Comparison of ENCODE assay signal across 15 cellular contexts in genomic region chr6:40343318-40343886, GRCh38.
"Had no signal": no experiment of that assay in that cellular context is flagged by ENCODE, and none has a peak within 500 bp of the region (broad histone marks: within the 10 kb centered on the region; RNA-seq: fewer than 3 reads in every experiment).

No MANE protein-coding gene starts in this region.

- H3K9me3 Mint-ChIP-seq: activated B cell treated with CpG ODN at 0.5 μM for 24 hours; activated naive CD4-positive, alpha-beta T cell treated with anti-CD3 and anti-CD28 coated beads for 36 hours; activated T-helper 2 cell treated with anti-CD3 and anti-CD28 coated beads, Interferon-gamma antibody, Interleukin-2, Interleukin-4, amounts not matched to agents 10 μg/mL and 5 μg/mL and 100 μg/mL, durations not matched to agents 14 hours and 24 hours and 36 hours; naive thymus-derived CD8-positive, alpha-beta T cell had no signal

- H3K9me3 ChIP-seq: left ventricle myocardium inferior had no signal

- H2AFZ ChIP-seq: hepatocyte had no signal

- H3K27me3 Mint-ChIP-seq: activated B cell treated with CpG ODN at 0.5 μM for 24 hours had no signal

- H3K36me3 Mint-ChIP-seq: memory B cell; naive thymus-derived CD8-positive, alpha-beta T cell had no signal

- H3K36me3 ChIP-seq: left ventricle myocardium inferior had no signal

- DNase-seq: activated B cell treated with CpG ODN at 0.5 μM for 24 hours; activated CD4-positive, alpha-beta T cell treated with anti-CD3 and anti-CD28 coated beads for 48 hours; activated CD8-positive, alpha-beta T cell treated with anti-CD3 and anti-CD28 coated beads, Interleukin-2, amount 10 ng/mL, durations not matched to agents 7 days and 5 days; activated naive CD4-positive, alpha-beta T cell treated with anti-CD3 and anti-CD28 coated beads for 36 hours; activated T-cell treated with anti-CD3 and anti-CD28 coated beads for 4 hours; kidney; left ventricle myocardium inferior; stimulated activated CD4-positive, alpha-beta T cell treated with anti-CD3 and anti-CD28 coated beads, Interleukin-4, amount 100 ng/mL, for 24 hours; stimulated activated naive CD4-positive, alpha-beta T cell; trophoblast cell had no signal

- H3K4me3 Mint-ChIP-seq: activated B cell treated with CpG ODN at 0.5 μM for 24 hours; activated CD8-positive, alpha-beta T cell treated with anti-CD3 and anti-CD28 coated beads, Interleukin-2, amount 10 ng/mL, durations not matched to agents 7 days and 5 days; activated naive CD4-positive, alpha-beta T cell treated with anti-CD3 and anti-CD28 coated beads for 36 hours; memory B cell; naive thymus-derived CD8-positive, alpha-beta T cell had no signal

- ATAC-seq: activated CD8-positive, alpha-beta T cell treated with anti-CD3 and anti-CD28 coated beads, Interleukin-2, amount 10 ng/mL, durations not matched to agents 7 days and 5 days; naive thymus-derived CD8-positive, alpha-beta T cell had no signal

- H3K4me2 ChIP-seq: hepatocyte had no signal

- H3K27ac Mint-ChIP-seq: activated B cell treated with CpG ODN at 0.5 μM for 24 hours; activated CD8-positive, alpha-beta T cell treated with anti-CD3 and anti-CD28 coated beads, Interleukin-2, amount 10 ng/mL, durations not matched to agents 7 days and 5 days; activated naive CD4-positive, alpha-beta T cell treated with anti-CD3 and anti-CD28 coated beads for 36 hours; activated T-helper 2 cell treated with anti-CD3 and anti-CD28 coated beads, Interferon-gamma antibody, Interleukin-2, Interleukin-4, amounts not matched to agents 10 μg/mL and 5 μg/mL and 100 μg/mL, durations not matched to agents 14 hours and 24 hours and 36 hours; memory B cell; naive thymus-derived CD8-positive, alpha-beta T cell had no signal

- H3K4me1 Mint-ChIP-seq: activated B cell treated with CpG ODN at 0.5 μM for 24 hours; memory B cell; naive thymus-derived CD8-positive, alpha-beta T cell had no signal

- H3K4me3 ChIP-seq: hepatocyte, left ventricle myocardium inferior, skin epidermis had no signal

- H3K27ac ChIP-seq: hepatocyte, left ventricle myocardium inferior, skin epidermis had no signal

- H3K79me2 ChIP-seq: hepatocyte had no signal
